In genomic region chr10:84565881-84566280, GRCh38 we compare ENCODE assay signal across 17 cellular contexts.
"Had no signal": no experiment of that assay in that cellular context is flagged by ENCODE, and none has a peak within 500 bp of the region (broad histone marks: within the 10 kb centered on the region; RNA-seq: fewer than 3 reads in every experiment).

No MANE protein-coding gene starts in this region.

- H3K27me3 ChIP-seq: foreskin keratinocyte had no signal

- H3K4me3 Mint-ChIP-seq: dendritic cell treated with granulocyte-macrophage colony-stimulating factor and Interleukin-4, amounts not matched to agents 40 ng/mL and 50 ng/mL, for 4 days; effector memory CD8-positive, alpha-beta T cell; naive thymus-derived CD4-positive, alpha-beta T cell had no signal

- DNase-seq: cortex of kidney; effector CD8-positive, alpha-beta T cell; effector memory CD8-positive, alpha-beta T cell; foreskin keratinocyte; head of caudate nucleus; heart right ventricle; hippocampal formation; left cardiac atrium; left lung; left ventricle myocardium superior; lower lobe of right lung; mesenchymal stem cell; midbrain; naive thymus-derived CD4-positive, alpha-beta T cell had no signal

- H3K36me3 Mint-ChIP-seq: naive thymus-derived CD4-positive, alpha-beta T cell had no signal

- H3K4me1 ChIP-seq: esophagus muscularis mucosa, foreskin keratinocyte, gastroesophageal sphincter, heart right ventricle, left lung, lower lobe of right lung had no signal

- H3K9me3 Mint-ChIP-seq: dendritic cell treated with granulocyte-macrophage colony-stimulating factor and Interleukin-4, amounts not matched to agents 40 ng/mL and 50 ng/mL, for 4 days; effector memory CD8-positive, alpha-beta T cell had no signal

- H3K27ac Mint-ChIP-seq: dendritic cell treated with granulocyte-macrophage colony-stimulating factor and Interleukin-4, amounts not matched to agents 40 ng/mL and 50 ng/mL, for 4 days; effector memory CD8-positive, alpha-beta T cell had no signal

- H3K36me3 ChIP-seq: esophagus muscularis mucosa, gastroesophageal sphincter, heart right ventricle, left lung, lower lobe of right lung had no signal

- H3K27ac ChIP-seq: esophagus muscularis mucosa, foreskin keratinocyte, gastroesophageal sphincter, heart right ventricle, left lung, lower lobe of right lung had no signal

- ATAC-seq: effector memory CD8-positive, alpha-beta T cell; foreskin keratinocyte; gastroesophageal sphincter; heart right ventricle; left cardiac atrium; left lung; left ventricle myocardium superior; lower lobe of right lung; naive thymus-derived CD4-positive, alpha-beta T cell had no signal

- H3K4me3 ChIP-seq: esophagus muscularis mucosa, gastroesophageal sphincter, heart right ventricle, left lung, lower lobe of right lung had no signal

- H3K9me3 ChIP-seq: esophagus muscularis mucosa, gastroesophageal sphincter, heart right ventricle, left lung, lower lobe of right lung had no signal
